27 cellular contexts compared by ENCODE assay signal in genomic region chr18:10111944-10112343, GRCh38.
DNase-seq lines count a peak whose midpoint lies in the region; ATAC-seq, FAIRE-seq and TF ChIP-seq lines count a peak whose summit lies in the region.
"Had no signal": no experiment of that assay in that cellular context is flagged by ENCODE, and none has a peak within 500 bp of the region (broad histone marks: within the 10 kb centered on the region; RNA-seq: fewer than 3 reads in every experiment).

No MANE protein-coding gene starts in this region.

- FAIRE-seq in GM12878 (lab: Jason Lieb, UNC), result no peak
- FAIRE-seq: A204.1, GM12892, H54 had no signal

- POLR2A ChIA-PET in GM12878 (lab: Charles Lee), result no interaction called here

- peaks cover 2 to 9% of the 10 kb centered on the region in 2 donors for H3K36me3 Mint-ChIP-seq in CD14-positive monocyte
- H3K36me3 Mint-ChIP-seq: CD8-positive, alpha-beta T cell; IgD-negative memory B cell had no signal

- no peak overlapping the region for H2AFZ ChIP-seq in GM12878 (ENCODE audit: control insufficient read depth, low read depth, low read length)
- H2AFZ ChIP-seq in mesenchymal stem cell (ENCODE audit: low read depth, low read length), result no peak overlapping the region

- no peak for TF ChIP-seq RAD21 in GM12878 (IDR thresholded peaks at IDR 0.05; ENCODE audit: insufficient read depth, low read depth, low read length)

- H2BK15ac ChIP-seq in mesenchymal stem cell (ENCODE audit: low read depth, poor library complexity, severe bottlenecking), result peak overlapping the region; percentile 37

- H3K14ac ChIP-seq in mesenchymal stem cell (ENCODE audit: low read length in 2 of 2), result no peak overlapping the region

- H4K91ac ChIP-seq in mesenchymal stem cell (ENCODE audit: low read length), result no peak overlapping the region

- peaks cover 0 to 8% (median 6%) of the 10 kb centered on the region in 7 donors for H3K9me3 Mint-ChIP-seq in CD14-positive monocyte
- H3K9me3 Mint-ChIP-seq: CD8-positive, alpha-beta T cell had no signal

- no peak overlapping the region for H4K8ac ChIP-seq in mesenchymal stem cell (ENCODE audit: low read length)

- no peak overlapping the region for H2BK5ac ChIP-seq in mesenchymal stem cell (ENCODE audit: low read depth, low read length, poor library complexity, severe bottlenecking)

- H3K4me3 ChIP-seq in GM12878 (no peak overlapping the region), mesenchymal stem cell (ENCODE audit: insufficient read depth in 1 of 2, low read depth in 1 of 2, low read length in 2 of 2) (no peak overlapping the region)
- H3K4me3 ChIP-seq: Peyer's patch had no signal

- RAD21 ChIA-PET in GM12878 (lab: Charles Lee; ENCODE audit: unreplicated experiment), result no interaction called here

- CTCF ChIA-PET in GM12878 (lab: Yijun Ruan, JAX), result no interaction called here

- H3K4me2 ChIP-seq in GM12878 (ENCODE audit: control insufficient read depth, insufficient read depth) (no peak overlapping the region), mesenchymal stem cell (ENCODE audit: low read length, poor library complexity, severe bottlenecking) (no peak overlapping the region)
- H3K4me2 ChIP-seq: SK-N-SH had no signal

- no peak for TF ChIP-seq POLR2A in GM12878 (IDR thresholded peaks at IDR 0.05; ENCODE audit: low read depth, low read length)

- no peaks in the 10 kb centered on the region for H3K36me3 ChIP-seq in GM12878 (ENCODE audit: control insufficient read depth in 2 of 2, insufficient read depth in 2 of 2, low read length in 1 of 2)
- H3K36me3 ChIP-seq in mesenchymal stem cell (ENCODE audit: control insufficient read depth in 1 of 2, insufficient read depth in 2 of 2, low read depth in 1 of 2, low read length in 2 of 2), result no peaks in the 10 kb centered on the region
- H3K36me3 ChIP-seq: Peyer's patch had no signal

- H3K79me2 ChIP-seq in GM12878 (ENCODE audit: control insufficient read depth, insufficient read depth, low read length), result no peaks in the 10 kb centered on the region

- H3K18ac ChIP-seq in mesenchymal stem cell (ENCODE audit: low read depth in 1 of 2, low read length in 2 of 2), result peak overlapping the region; percentile 14 to 74

- TF ChIP-seq CTCF in CD14-positive monocyte (IDR thresholded peaks at IDR 0.05) (no peak), GM12878 (IDR thresholded peaks at IDR 0.05 in 2 of 3, conservative IDR thresholded peaks at IDR 0.05 in 1 of 3; ENCODE audit: control insufficient read depth in 2 of 3, extremely low read depth in 1 of 3, insufficient read depth in 1 of 3, low read depth in 3 of 3, low read length in 3 of 3) (no peak)

- no peaks in the 10 kb centered on the region for H3K4me1 ChIP-seq in GM12878 (ENCODE audit: control insufficient read depth, insufficient read depth, low read length)
- no peaks in the 10 kb centered on the region for H3K4me1 ChIP-seq in mesenchymal stem cell (ENCODE audit: control insufficient read depth, insufficient read depth, low read depth, low read length)
- H3K4me1 ChIP-seq: Peyer's patch had no signal

- in situ Hi-C loops in GM12878 (cut with MboI), result no loop called here

- H2BK12ac ChIP-seq in mesenchymal stem cell (ENCODE audit: low read length in 2 of 2), result peak overlapping the region in 1 of 2 experiments; percentile 51

- no peaks in the 10 kb centered on the region for H3K9me3 ChIP-seq in GM12878 (replicated peaks; ENCODE audit: control insufficient read depth, insufficient read depth, low read length)
- no peaks in the 10 kb centered on the region for H3K9me3 ChIP-seq in mesenchymal stem cell (ENCODE audit: control insufficient read depth, low read length)
- H3K9me3 ChIP-seq: Caco-2, Peyer's patch, SK-N-SH had no signal

- no peak overlapping the region for H3K9ac ChIP-seq in GM12878 (ENCODE audit: control insufficient read depth, insufficient read depth, low read length)
- no peak overlapping the region for H3K9ac ChIP-seq in mesenchymal stem cell (ENCODE audit: low read length)
- H3K9ac ChIP-seq: SK-N-SH had no signal

- H3K27me3 ChIP-seq in GM12878 (replicated peaks in 1 of 2; ENCODE audit: control insufficient read depth in 2 of 2, insufficient read depth in 2 of 2, low read length in 1 of 2), result no peaks in the 10 kb centered on the region; a peak in 1 of 4 replicates
- no peaks in the 10 kb centered on the region for H3K27me3 ChIP-seq in mesenchymal stem cell (ENCODE audit: control insufficient read depth in 1 of 2, insufficient read depth in 1 of 2, low read length in 2 of 2)
- H3K27me3 ChIP-seq: Peyer's patch had no signal

- no peaks in the 10 kb centered on the region for H4K20me1 ChIP-seq in GM12878 (ENCODE audit: control insufficient read depth, insufficient read depth)

- H2BK120ac ChIP-seq in mesenchymal stem cell (ENCODE audit: low read depth, low read length), result no peak overlapping the region

- H3K79me1 ChIP-seq in mesenchymal stem cell (replicated peaks; ENCODE audit: low read length, poor library complexity, severe bottlenecking), result no peaks in the 10 kb centered on the region

- intact Hi-C loops in CD14-positive monocyte (cut with micrococcal nuclease) (loop anchor here in 1 of 2 donors (10.0 kb wide), 1 partner anchor 67 kb away; no protein-coding TSS in a partner anchor), GM12878 (cut with micrococcal nuclease; ENCODE audit: unreplicated experiment) (no loop called here)

- peaks cover 77% of the 10 kb centered on the region for H3K4me1 Mint-ChIP-seq in CD14-positive monocyte

- H3K4me3 Mint-ChIP-seq in CD14-positive monocyte, result peak overlapping the region; percentile 47 to 57
- H3K4me3 Mint-ChIP-seq: CD8-positive, alpha-beta T cell; IgD-negative memory B cell; T-helper 1 cell treated with Interleukin-12 subunit alpha and Interleukin-12 subunit beta and Interleukin-4 antibody, amounts not matched to agents 30 μg/mL and 1 μg/mL, for 36 hours had no signal

- H3K27ac ChIP-seq in GM12878 (ENCODE audit: control insufficient read depth, insufficient read depth) (no peak overlapping the region), mesenchymal stem cell (ENCODE audit: low read length, poor library complexity, severe bottlenecking) (no peak overlapping the region), caudate nucleus (ENCODE audit: low read depth, low read length) (no peak overlapping the region)
- H3K27ac ChIP-seq: Peyer's patch had no signal

- peaks cover 0 to 7% (median 0%) of the 10 kb centered on the region in 3 donors for H3K27me3 Mint-ChIP-seq in CD14-positive monocyte (ENCODE audit: low read depth in 3 of 3)

- no peak overlapping the region for H3K23ac ChIP-seq in mesenchymal stem cell (ENCODE audit: low read length in 2 of 2)

- no peak for ATAC-seq in GM12878
- ATAC-seq: CD8-positive, alpha-beta T cell had no signal

- TF ChIP-seq EP300 in GM12878 (IDR thresholded peaks at IDR 0.05; ENCODE audit: borderline replicate concordance in 1 of 2, control insufficient read depth in 1 of 2, low read depth in 2 of 2, low read length in 2 of 2), result no peak

- H3K27ac Mint-ChIP-seq in CD14-positive monocyte, result peak overlapping the region; percentile 64 to 92 (median 85)
- H3K27ac Mint-ChIP-seq: CD8-positive, alpha-beta T cell; IgD-negative memory B cell; T-helper 1 cell treated with Interleukin-12 subunit alpha and Interleukin-12 subunit beta and Interleukin-4 antibody, amounts not matched to agents 30 μg/mL and 1 μg/mL, for 36 hours had no signal

- H2AK5ac ChIP-seq in mesenchymal stem cell (ENCODE audit: low read length, severe bottlenecking), result no peak overlapping the region

- 10% methylated on average over 10 of the region's 10 CpGs for WGBS in GM12878 (ENCODE audit: insufficient coverage, insufficient replicate concordance, low lambda C conversion rate, missing lambda C conversion rate)
- WGBS in mesenchymal stem cell, result 97% methylated on average over 8 of the region's 10 CpGs

- DNase-seq in CD14-positive monocyte (ENCODE audit: low spot score) (no peak), NOMO-1 (lab: John Stamatoyannopoulos, UW; ENCODE audit: unreplicated experiment in 2 of 2) (peak; percentile 52 to 63), GM12878 (ENCODE audit: low read depth, low spot score) (no peak), mesenchymal stem cell (no peak), caudate nucleus (lab: John Stamatoyannopoulos, UW) (no peak), NCI-H2227 (lab: John Stamatoyannopoulos, UW; ENCODE audit: unreplicated experiment) (no peak), NCI-H82 (lab: John Stamatoyannopoulos, UW) (no peak)
- DNase-seq in activated CD8-positive, alpha-beta memory T cell treated with anti-CD3 and anti-CD28 coated beads, Interleukin-2, amount 50 U/mL, for 48 hours, result no peak
- DNase-seq: C1 segment of cervical spinal cord; Caco-2; CD8-positive, alpha-beta T cell; DMS79; EL; GDM1; NCI-H1092 treated with DMSO at 0.1 percent for 48 hours; NCI-H1436 treated with DMSO at 0.1 percent for 48 hours; NCI-H187 treated with DMSO at 0.1 percent for 48 hours; NCI-H446 treated with DMSO at 0.1 percent for 48 hours; OCI-M1; Peyer's patch; SK-N-SH; SW 1271 had no signal

- BruUV-seq in GM12878 (replicated peaks; lab: Mats Ljungman, UMichigan), result no TSS peak

- SMC1A ChIA-PET in GM12878 (lab: Charles Lee; ENCODE audit: uncharacterized antibody, unreplicated experiment), result interaction anchor here (0.7 kb wide), 1 partner anchor 18 kb away, joined by 3 read pairs; no protein-coding TSS in a partner anchor

- H3K4ac ChIP-seq in mesenchymal stem cell (ENCODE audit: low read depth in 1 of 2, low read length in 2 of 2), result peak overlapping the region in 1 of 2 experiments; percentile 65

TF ChIP-seq in GM12878, 131 proteins besides CTCF, POLR2A, EP300 and RAD21 (continues in another document):
- TF ChIP-seq HDGF (IDR thresholded peaks at IDR 0.05) (no peak), SIN3A (IDR thresholded peaks at IDR 0.05; ENCODE audit: low read depth, low read length) (no peak), USF1 (IDR thresholded peaks at IDR 0.05; ENCODE audit: borderline replicate concordance, extremely low read length, insufficient read depth, low read depth, low read length) (peak; percentile 14), PAX5 (IDR thresholded peaks at IDR 0.05; ENCODE audit: borderline replicate concordance, low read depth, low read length) (no peak)

Comparison
In these comparisons a context has a peak if more than half of its experiments do, and no peak if none do; other contexts are left out.
1. DNase-seq: peak in NOMO-1 (2 of 2); none in CD14-positive monocyte (single experiment), GM12878 (single experiment), mesenchymal stem cell (single experiment), caudate nucleus (0 of 61), NCI-H2227 (single experiment), activated CD8-positive, alpha-beta memory T cell treated with anti-CD3 and anti-CD28 coated beads, Interleukin-2, amount 50 U/mL, for 48 hours (single experiment) and NCI-H82 (single experiment).